ENCODE assay signal across 16 cellular contexts in the genomic region with DNA sequence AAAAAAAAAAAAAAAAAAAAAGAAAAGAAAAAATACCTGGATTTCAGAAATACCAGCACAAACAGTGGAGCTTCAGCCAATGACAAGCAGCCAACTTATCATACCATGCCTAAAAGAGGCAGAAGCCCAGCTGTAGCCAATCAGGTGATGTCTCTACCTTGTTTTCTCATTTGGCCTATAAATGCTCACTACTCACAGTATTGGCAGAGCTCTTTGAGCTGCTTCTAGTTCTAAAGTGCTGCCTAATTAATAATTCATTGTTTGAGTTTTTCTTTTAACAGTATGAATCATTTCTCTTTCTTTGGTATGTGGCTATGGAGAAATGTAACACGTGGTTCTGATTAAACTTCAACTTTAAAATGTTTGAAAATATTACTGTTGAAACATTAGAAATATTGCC.
DNase-seq lines count a peak whose midpoint lies in the region; ATAC-seq and TF ChIP-seq lines count a peak whose summit lies in the region.
"Had no signal": no experiment of that assay in that cellular context is flagged by ENCODE, and none has a peak within 500 bp of the region (broad histone marks: within the 10 kb centered on the region; RNA-seq: fewer than 3 reads in every experiment).

No MANE protein-coding gene starts in this region.

- ATAC-seq in HG03432 (IDR thresholded peaks at IDR 0.05; ENCODE audit: unreplicated experiment) (peak; percentile 46), foreskin keratinocyte (peak; percentile 14)
- no peak for ATAC-seq in activated naive CD8-positive, alpha-beta T cell treated with anti-CD3 and anti-CD28 coated beads, Interleukin-2, amount 50 U/mL, for 24 hours
- ATAC-seq: A549; CD8-positive, alpha-beta T cell; HepG2 had no signal

- H3K27me3 Mint-ChIP-seq in activated naive CD8-positive, alpha-beta T cell treated with anti-CD3 and anti-CD28 coated beads, Interleukin-2, amount 50 U/mL, for 24 hours, result peaks cover 2% of the 10 kb centered on the region

- H3K36me3 Mint-ChIP-seq in activated naive CD8-positive, alpha-beta T cell treated with anti-CD3 and anti-CD28 coated beads, Interleukin-2, amount 50 U/mL, for 24 hours (ENCODE audit: low read depth), result no peaks in the 10 kb centered on the region
- H3K36me3 Mint-ChIP-seq: CD14-positive monocyte; CD8-positive, alpha-beta T cell had no signal

- TF ChIP-seq CTCF in foreskin keratinocyte (conservative IDR thresholded peaks at IDR 0.05), result no peak

- DNase-seq in SK-N-MC (ENCODE audit: low read depth, low spot score) (peak; percentile 14), foreskin keratinocyte (peak in 1 of 2 donors; percentile 17), renal cortical epithelial cell (ENCODE audit: low read depth) (peak; percentile 25)
- DNase-seq in NK-92 treated with Interleukin-12 subunit alpha and Interleukin-12 subunit beta, amount 100 ng/mL, for 24 hours (lab: John Stamatoyannopoulos, UW), result no peak
- no peak for DNase-seq in stimulated activated CD8-positive, alpha-beta memory T cell treated with anti-CD3 and anti-CD28 coated beads, Interleukin-4, amount 100 ng/mL, for 48 hours
- DNase-seq in activated naive CD8-positive, alpha-beta T cell treated with anti-CD3 and anti-CD28 coated beads, Interleukin-2, amount 50 U/mL, for 24 hours, result no peak
- DNase-seq: CD8-positive, alpha-beta T cell; COR-L47; DND-41; GDM1; HFFc6 had no signal

- H3K36me3 ChIP-seq in SK-N-MC (ENCODE audit: insufficient read depth, low read length), result no peaks in the 10 kb centered on the region
- H3K36me3 ChIP-seq: HAP-1 had no signal

- no peaks in the 10 kb centered on the region for H3K9me3 Mint-ChIP-seq in activated naive CD8-positive, alpha-beta T cell treated with anti-CD3 and anti-CD28 coated beads, Interleukin-2, amount 50 U/mL, for 24 hours
- H3K9me3 Mint-ChIP-seq: CD8-positive, alpha-beta T cell had no signal

- no peaks in the 10 kb centered on the region for H3K4me1 Mint-ChIP-seq in activated naive CD8-positive, alpha-beta T cell treated with anti-CD3 and anti-CD28 coated beads, Interleukin-2, amount 50 U/mL, for 24 hours
- H3K4me1 Mint-ChIP-seq: CD14-positive monocyte had no signal

- no peaks in the 10 kb centered on the region for H3K27me3 ChIP-seq in foreskin keratinocyte

- H3K9ac ChIP-seq in SK-N-MC (ENCODE audit: insufficient read length), result no peak overlapping the region

- H3K27ac ChIP-seq in SK-N-MC, result peak overlapping the region; percentile 32; the same call in 1 of the 2 replicates
- H3K27ac ChIP-seq in foreskin keratinocyte, result no peak overlapping the region
- H3K27ac ChIP-seq: A549 had no signal

- H3K9me3 ChIP-seq in SK-N-MC (ENCODE audit: low read depth, low read length), result no peaks in the 10 kb centered on the region
- H3K9me3 ChIP-seq: A549, HAP-1 had no signal

- no peak overlapping the region; the same call in 1 of the 2 replicates for H3K4me3 ChIP-seq in SK-N-MC
- H3K4me3 ChIP-seq: A549, HAP-1 had no signal

- no peaks in the 10 kb centered on the region for H3K4me1 ChIP-seq in foreskin keratinocyte
- H3K4me1 ChIP-seq: A549, HAP-1 had no signal

- no peak overlapping the region for H3K27ac Mint-ChIP-seq in activated naive CD8-positive, alpha-beta T cell treated with anti-CD3 and anti-CD28 coated beads, Interleukin-2, amount 50 U/mL, for 24 hours
- H3K27ac Mint-ChIP-seq: CD14-positive monocyte; CD8-positive, alpha-beta T cell; HFFc6 had no signal

- H3K4me3 Mint-ChIP-seq in activated naive CD8-positive, alpha-beta T cell treated with anti-CD3 and anti-CD28 coated beads, Interleukin-2, amount 50 U/mL, for 24 hours, result no peak overlapping the region
- H3K4me3 Mint-ChIP-seq: CD14-positive monocyte; CD8-positive, alpha-beta T cell; HFFc6 had no signal

Comparison
In these comparisons a context has a peak if more than half of its experiments do, and no peak if none do; other contexts are left out.
1. DNase-seq: peak in SK-N-MC (single experiment) and renal cortical epithelial cell (single experiment); none in NK-92 treated with Interleukin-12 subunit alpha and Interleukin-12 subunit beta, amount 100 ng/mL, for 24 hours (single experiment), stimulated activated CD8-positive, alpha-beta memory T cell treated with anti-CD3 and anti-CD28 coated beads, Interleukin-4, amount 100 ng/mL, for 48 hours (single experiment) and activated naive CD8-positive, alpha-beta T cell treated with anti-CD3 and anti-CD28 coated beads, Interleukin-2, amount 50 U/mL, for 24 hours (single experiment).